Comparison of ENCODE assay signal across 20 cellular contexts in genomic region chr20:63945921-63946920, GRCh38. TPM values are rescaled to one million over a fixed set of nuclear protein-coding genes. Genes with fewer than 3 reads are reported as not detected.
DNase-seq lines count a peak whose midpoint lies in the region; ATAC-seq and TF ChIP-seq lines count a peak whose summit lies in the region.
"Had no signal": no experiment of that assay in that cellular context is flagged by ENCODE, and none has a peak within 500 bp of the region (broad histone marks: within the 10 kb centered on the region; RNA-seq: fewer than 3 reads in every experiment).

No MANE protein-coding gene starts in this region.

- DNase-seq in activated naive CD4-positive, alpha-beta T cell treated with anti-CD3 and anti-CD28 coated beads, Interleukin-2, amount 50 U/mL, for 72 hours (ENCODE audit: low spot score in 2 of 2) = no peak
- DNase-seq in activated naive CD4-positive, alpha-beta T cell (lab: John Stamatoyannopoulos, UW) = no peak
- peak; percentile 89 for DNase-seq in RWPE2 (ENCODE audit: low spot score)
- peak in 2 of 3 donors; percentile 62 to 66 for DNase-seq in right cardiac atrium
- peak; percentile 79 for DNase-seq in spleen
- DNase-seq in mammary epithelial cell = no peak
- DNase-seq in putamen (ENCODE audit: low spot score) = no peak
- DNase-seq: mesendoderm; NCI-H1105 treated with DMSO at 0.1 percent for 48 hours; NCI-H2029 treated with DMSO at 0.1 percent for 48 hours; NCI-H446 treated with DMSO at 0.1 percent for 48 hours; NK-92 treated with Interleukin-12 subunit alpha and Interleukin-12 subunit beta, amount 100 ng/mL, for 24 hours; SK-N-SH; small intestine; stimulated activated naive CD4-positive, alpha-beta T cell; thyroid gland had no signal

- in situ Hi-C loops in mammary epithelial cell (cut with MboI; ENCODE audit: low sequenced_read_pairs in 2 of 2) = no loop called here

- H3K79me2 ChIP-seq in mammary epithelial cell (ENCODE audit: insufficient read depth, low read length) = peaks cover 73% of the 10 kb centered on the region

- dilution Hi-C loops in mammary epithelial cell (cut with HindIII; ENCODE audit: low sequenced_read_pairs) = no loop called here

- H4K20me1 ChIP-seq in mammary epithelial cell (ENCODE audit: insufficient read depth, low read length) = peaks cover 17% of the 10 kb centered on the region

- H3K27me3 ChIP-seq in RWPE2 (ENCODE audit: insufficient read depth, poor library complexity, severe bottlenecking) (no peaks in the 10 kb centered on the region), right cardiac atrium (ENCODE audit: control insufficient read depth, insufficient read depth) (no peaks in the 10 kb centered on the region), spleen (replicated peaks in 1 of 7) (no peaks in the 10 kb centered on the region), mammary epithelial cell (ENCODE audit: insufficient read depth, low read length) (no peaks in the 10 kb centered on the region)
- H3K27me3 ChIP-seq: thyroid gland had no signal

- H3K27ac ChIP-seq in RWPE2 (ENCODE audit: poor library complexity, severe bottlenecking) (no peak overlapping the region), right cardiac atrium (ENCODE audit: low read length) (no peak overlapping the region), spleen (peak overlapping the region in 4 of 8 donors; percentile 45 to 84 (median 82)), mammary epithelial cell (ENCODE audit: insufficient read depth, low read depth, low read length) (no peak overlapping the region)
- H3K27ac ChIP-seq: thyroid gland had no signal

- TF ChIP-seq POLR2A in spleen (IDR thresholded peaks at IDR 0.05) = no peak

- H3K4me3 ChIP-seq in RWPE2 (ENCODE audit: severe bottlenecking) (no peak overlapping the region), right cardiac atrium (ENCODE audit: low read length) (no peak overlapping the region), spleen (no peak overlapping the region), mammary epithelial cell (replicated peaks in 1 of 3; ENCODE audit: insufficient read depth in 1 of 3, low read depth in 2 of 3, low read length in 3 of 3) (no peak overlapping the region)
- H3K4me3 ChIP-seq: GM23338, thyroid gland had no signal

- no peak for ATAC-seq in activated naive CD4-positive, alpha-beta T cell treated with anti-CD3 and anti-CD28 coated beads, Interleukin-2, amount 50 U/mL, for 72 hours
- no peak for ATAC-seq in RWPE2 (ENCODE audit: low read depth)
- ATAC-seq in right cardiac atrium = no peak
- no peak for ATAC-seq in HG03097 (IDR thresholded peaks at IDR 0.05; ENCODE audit: low FRiP score, unreplicated experiment)
- ATAC-seq: GM23338, WTC11 had no signal

- H3K36me3 Mint-ChIP-seq in activated naive CD4-positive, alpha-beta T cell treated with anti-CD3 and anti-CD28 coated beads, Interleukin-2, amount 50 U/mL, for 72 hours = peaks cover 0 to 6% of the 10 kb centered on the region in 2 donors

- CTCF ChIA-PET in mammary epithelial cell (lab: Charles Lee; ENCODE audit: low non-redundant PET) = no interaction called here

- H3K4me2 ChIP-seq in mammary epithelial cell (ENCODE audit: insufficient read depth, low read depth, low read length) = no peak overlapping the region
- H3K4me2 ChIP-seq: GM23338, SK-N-SH had no signal

- H3K36me3 ChIP-seq in RWPE2 (ENCODE audit: low read depth) (peaks cover 41% of the 10 kb centered on the region), spleen (peaks cover 0 to 57% (median 41%) of the 10 kb centered on the region in 6 donors), mammary epithelial cell (ENCODE audit: insufficient read depth, low read length) (peaks cover 5% of the 10 kb centered on the region)

- no peaks in the 10 kb centered on the region for H3K9me3 Mint-ChIP-seq in activated naive CD4-positive, alpha-beta T cell treated with anti-CD3 and anti-CD28 coated beads, Interleukin-2, amount 50 U/mL, for 72 hours
- H3K9me3 Mint-ChIP-seq: nephron had no signal

- BruUV-seq in mammary epithelial cell (replicated peaks; lab: Mats Ljungman, UMichigan) = no TSS peak

- peak overlapping the region; percentile 60 to 88 for H3K27ac Mint-ChIP-seq in activated naive CD4-positive, alpha-beta T cell treated with anti-CD3 and anti-CD28 coated beads, Interleukin-2, amount 50 U/mL, for 72 hours

- 92% methylated on average over 39 of the region's 39 CpGs for WGBS in right cardiac atrium
- WGBS in spleen, 5 donors = 91 to 97% (median 93%) methylated on average over 22 to 39 of the region's 39 CpGs
- WGBS in mammary epithelial cell (ENCODE audit: low coverage, missing lambda C conversion rate) = 96% methylated on average over 18 of the region's 39 CpGs

- TF ChIP-seq CTCF in RWPE2 (IDR thresholded peaks at IDR 0.05; ENCODE audit: poor library complexity, severe bottlenecking) (no peak), spleen (IDR thresholded peaks at IDR 0.05 in 8 of 11, conservative IDR thresholded peaks at IDR 0.05 in 3 of 11) (no peak), mammary epithelial cell (conservative IDR thresholded peaks at IDR 0.05 in 1 of 2, IDR thresholded peaks at IDR 0.05 in 1 of 2; ENCODE audit: extremely low read depth in 1 of 2, insufficient read depth in 1 of 2, low read depth in 1 of 2, low read length in 2 of 2) (no peak)

- no peak overlapping the region for H2AFZ ChIP-seq in mammary epithelial cell (ENCODE audit: low read depth, low read length)
- H2AFZ ChIP-seq: GM23338 had no signal

- intact Hi-C loops in right cardiac atrium (cut with DNase I) = no loop called here
- intact Hi-C loops in spleen (cut with DNase I; ENCODE audit: low total_unique reads) = no loop called here
- intact Hi-C loops in mammary epithelial cell (cut with micrococcal nuclease) = no loop called here

- H3K9ac ChIP-seq in mammary epithelial cell (ENCODE audit: insufficient read depth, low read length) = no peak overlapping the region
- H3K9ac ChIP-seq: SK-N-SH had no signal

- H3K4me1 ChIP-seq in RWPE2 (ENCODE audit: insufficient read depth, poor library complexity, severe bottlenecking) (peaks cover 19% of the 10 kb centered on the region), right cardiac atrium (ENCODE audit: control insufficient read depth, insufficient read depth, low read length) (peaks cover 8% of the 10 kb centered on the region), spleen (peaks cover 36 to 89% (median 73%) of the 10 kb centered on the region in 6 donors), mammary epithelial cell (ENCODE audit: insufficient read depth, low read length) (peaks cover 58% of the 10 kb centered on the region)

- H3K9me3 ChIP-seq in RWPE2 (ENCODE audit: severe bottlenecking) (no peaks in the 10 kb centered on the region), right cardiac atrium (ENCODE audit: control insufficient read depth, low read length) (no peaks in the 10 kb centered on the region), spleen (no peaks in the 10 kb centered on the region), mammary epithelial cell (replicated peaks; ENCODE audit: insufficient read depth, low read length) (no peaks in the 10 kb centered on the region)
- H3K9me3 ChIP-seq: SK-N-SH, thyroid gland had no signal

RNA-seq across cellular contexts. Expression of gene UCKL1, which starts 10.0 kb away (rescaled TPM):
- total RNA-seq in activated naive CD4-positive, alpha-beta T cell treated with anti-CD3 and anti-CD28 coated beads, Interleukin-2, amount 50 U/mL, for 72 hours = 10 to 100 TPM; 21.3 to 32.7 TPM
- total RNA-seq in right cardiac atrium (10 to 100 TPM; 35.5 to 47.0 (median 44.0) TPM), spleen (10 to 100 TPM; 34.2 to 52.2 (median 47.1) TPM), mammary epithelial cell (10 to 100 TPM; 28.5 to 34.3 TPM)
- polyA plus RNA-seq in right cardiac atrium (36.5 TPM), spleen (10 to 100 TPM; 36.0 to 68.0 (median 62.7) TPM), mammary epithelial cell (37.0 TPM)
- 17.7 TPM for polyA minus RNA-seq in mammary epithelial cell

RNA-seq across cellular contexts. Expression of gene ZNF512B, which starts 23.5 kb away (rescaled TPM):
- total RNA-seq in activated naive CD4-positive, alpha-beta T cell treated with anti-CD3 and anti-CD28 coated beads, Interleukin-2, amount 50 U/mL, for 72 hours = 10 to 100 TPM in 1 of 2 donors, 1 to 10 TPM in 1; 10.0 to 21.4 TPM
- total RNA-seq in right cardiac atrium = 10 to 100 TPM; 12.3 to 16.1 (median 13.6) TPM
- 9.8 TPM for polyA plus RNA-seq in right cardiac atrium
- total RNA-seq in spleen = 10 to 100 TPM in 6 of 7 donors, 1 to 10 TPM in 1; 9.5 to 21.8 (median 12.8) TPM
- 10 to 100 TPM in 1 of 3 donors, 1 to 10 TPM in 2; 3.4 to 12.0 (median 3.8) TPM for polyA plus RNA-seq in spleen
- 10 to 100 TPM in 1 of 2 donors, 1 to 10 TPM in 1; 9.2 to 17.2 TPM for total RNA-seq in mammary epithelial cell
- polyA plus RNA-seq in mammary epithelial cell = 3.2 TPM
- 3.9 TPM for polyA minus RNA-seq in mammary epithelial cell

RNA-seq across cellular contexts. Expression of gene SAMD10, which starts 33.2 kb away (rescaled TPM):
- 10 to 100 TPM in 1 of 2 donors, 1 to 10 TPM in 1; 8.2 to 65.4 TPM for total RNA-seq in activated naive CD4-positive, alpha-beta T cell treated with anti-CD3 and anti-CD28 coated beads, Interleukin-2, amount 50 U/mL, for 72 hours
- total RNA-seq in right cardiac atrium = 1 to 10 TPM; 3.3 to 4.9 (median 3.8) TPM
- polyA plus RNA-seq in right cardiac atrium = 4.8 TPM
- 10 to 100 TPM in 3 of 7 donors, 1 to 10 TPM in 4; 6.0 to 13.8 (median 8.9) TPM for total RNA-seq in spleen
- polyA plus RNA-seq in spleen = 10 to 100 TPM in 1 of 3 donors, 1 to 10 TPM in 2; 5.9 to 10.1 (median 6.1) TPM
- total RNA-seq in mammary epithelial cell = 1 to 10 TPM; 1.5 to 3.5 TPM
- 0.83 TPM for polyA plus RNA-seq in mammary epithelial cell
- 0.67 TPM for polyA minus RNA-seq in mammary epithelial cell

RNA-seq across cellular contexts. Expression of gene PRPF6, which starts 34.7 kb away (rescaled TPM):
- 10 to 100 TPM; 82.1 to 82.7 TPM for total RNA-seq in activated naive CD4-positive, alpha-beta T cell treated with anti-CD3 and anti-CD28 coated beads, Interleukin-2, amount 50 U/mL, for 72 hours
- 10 to 100 TPM; 42.5 to 44.7 (median 43.5) TPM for total RNA-seq in right cardiac atrium
- polyA plus RNA-seq in right cardiac atrium = 29.6 TPM
- total RNA-seq in spleen = 10 to 100 TPM; 53.4 to 71.1 (median 61.6) TPM
- 10 to 100 TPM; 39.9 to 52.4 (median 41.9) TPM for polyA plus RNA-seq in spleen
- total RNA-seq in mammary epithelial cell = 10 to 100 TPM; 33.5 to 56.9 TPM
- polyA plus RNA-seq in mammary epithelial cell = 34.0 TPM
- polyA minus RNA-seq in mammary epithelial cell = 81.7 TPM

RNA-seq across cellular contexts. Expression of gene DNAJC5, which starts 51.3 kb away (rescaled TPM):
- 10 to 100 TPM; 30.7 to 41.9 TPM for total RNA-seq in activated naive CD4-positive, alpha-beta T cell treated with anti-CD3 and anti-CD28 coated beads, Interleukin-2, amount 50 U/mL, for 72 hours
- total RNA-seq in right cardiac atrium = 10 to 100 TPM; 43.1 to 51.0 (median 49.9) TPM
- polyA plus RNA-seq in right cardiac atrium = 32.2 TPM
- total RNA-seq in spleen = 10 to 100 TPM; 47.5 to 83.1 (median 65.4) TPM
- polyA plus RNA-seq in spleen = 10 to 100 TPM; 12.7 to 32.3 (median 15.2) TPM
- total RNA-seq in mammary epithelial cell = 10 to 100 TPM; 77.0 to 78.7 TPM
- polyA plus RNA-seq in mammary epithelial cell = 54.8 TPM
- 106 TPM for polyA minus RNA-seq in mammary epithelial cell

Comparison
In these comparisons a context has a peak if more than half of its experiments do, and no peak if none do; other contexts are left out.
1. DNase-seq: peak in RWPE2 (single experiment), right cardiac atrium (2 of 3) and spleen (single experiment); none in activated naive CD4-positive, alpha-beta T cell treated with anti-CD3 and anti-CD28 coated beads, Interleukin-2, amount 50 U/mL, for 72 hours (0 of 2), activated naive CD4-positive, alpha-beta T cell (0 of 4), mammary epithelial cell (single experiment) and putamen (single experiment).